ENCODE assay signal across 1 cellular context in genomic region chr19:55646889-55647731, GRCh38.
TF ChIP-seq lines count a peak whose summit lies in the region.

No MANE protein-coding gene starts in this region.

TF ChIP-seq in A549, 52 proteins besides CTCF, POLR2A, EP300 and RAD21 (continued from another document):
- no peak for TF ChIP-seq HMGXB4 (CRISPR knock-in tag; IDR thresholded peaks at IDR 0.05; ENCODE audit: borderline replicate concordance)
